ENCODE assay signal across 26 cellular contexts in genomic region chr1:187646536-187647128, GRCh38.
"Had no signal": no experiment of that assay in that cellular context is flagged by ENCODE, and none has a peak within 500 bp of the region (broad histone marks: within the 10 kb centered on the region; RNA-seq: fewer than 3 reads in every experiment).

No MANE protein-coding gene starts in this region.

- H3K4me1 Mint-ChIP-seq: central memory CD8-positive, alpha-beta T cell had no signal

- DNase-seq: activated CD4-positive, alpha-beta T cell treated with anti-CD3 and anti-CD28 coated beads for 4 hours; activated CD4-positive, alpha-beta T cell treated with anti-CD3 and anti-CD28 coated beads, Interleukin-2, amount 50 U/mL, for 4 hours; activated CD4-positive, CD25-positive, alpha-beta regulatory T cell; activated effector memory CD4-positive, alpha-beta T cell treated with Interleukin-2 at 50 U/mL for 16 hours; activated naive CD4-positive, alpha-beta T cell treated with Interleukin-2 at 50 U/mL for 16 hours; anterior cingulate cortex; colonic mucosa; effector CD8-positive, alpha-beta T cell; esophagus squamous epithelium; foreskin melanocyte; left ventricle myocardium inferior; mucosa of descending colon; posterior cingulate gyrus; right cardiac atrium; stimulated activated CD4-positive, alpha-beta T cell treated with anti-CD3 and anti-CD28 coated beads, Interleukin-2, amount 100 ng/mL, for 48 hours; stimulated activated naive CD8-positive, alpha-beta T cell treated with anti-CD3 and anti-CD28 coated beads, Interleukin-15, Interleukin-2, amounts not matched to agents 100 U/mL and 50 U/mL, for 24 hours; testis; transverse colon had no signal

- H3K36me3 ChIP-seq: colonic mucosa, esophagus squamous epithelium, left ventricle myocardium inferior, transverse colon had no signal

- H3K4me1 ChIP-seq: colonic mucosa, left ventricle myocardium inferior, testis, transverse colon had no signal

- ATAC-seq: mucosa of descending colon; natural killer cell treated with Interleukin-12 subunit alpha and Interleukin-12 subunit beta and Interleukin-15 and Interleukin-18, amount 100 ng/mL, for 72 hours; right cardiac atrium; stimulated activated naive CD8-positive, alpha-beta T cell treated with anti-CD3 and anti-CD28 coated beads, Interleukin-15, Interleukin-2, amounts not matched to agents 100 U/mL and 50 U/mL, for 24 hours had no signal

- H3K9me3 ChIP-seq: colonic mucosa, esophagus squamous epithelium, left ventricle myocardium inferior, testis, transverse colon had no signal

- H3K4me3 ChIP-seq: colonic mucosa, esophagus squamous epithelium, left ventricle myocardium inferior, lung, mucosa of descending colon, testis, transverse colon had no signal

- H3K27me3 ChIP-seq: colonic mucosa, esophagus squamous epithelium, testis, transverse colon had no signal

- FAIRE-seq: bronchial epithelial cell, endometrium, islet of Langerhans had no signal

- H3K27ac Mint-ChIP-seq: activated naive CD8-positive, alpha-beta T cell; natural killer cell treated with Interleukin-12 subunit alpha and Interleukin-12 subunit beta and Interleukin-15 and Interleukin-18, amount 100 ng/mL, for 72 hours had no signal

- H3K27me3 Mint-ChIP-seq: activated naive CD8-positive, alpha-beta T cell; central memory CD8-positive, alpha-beta T cell; natural killer cell treated with Interleukin-12 subunit alpha and Interleukin-12 subunit beta and Interleukin-15 and Interleukin-18, amount 100 ng/mL, for 72 hours had no signal

- H3K27ac ChIP-seq: colonic mucosa, epithelial cell of prostate, esophagus squamous epithelium, left ventricle myocardium inferior, testis, transverse colon had no signal

- H3K4me3 Mint-ChIP-seq: activated naive CD8-positive, alpha-beta T cell; central memory CD8-positive, alpha-beta T cell; natural killer cell treated with Interleukin-12 subunit alpha and Interleukin-12 subunit beta and Interleukin-15 and Interleukin-18, amount 100 ng/mL, for 72 hours had no signal

- H3K36me3 Mint-ChIP-seq: activated naive CD8-positive, alpha-beta T cell; natural killer cell treated with Interleukin-12 subunit alpha and Interleukin-12 subunit beta and Interleukin-15 and Interleukin-18, amount 100 ng/mL, for 72 hours had no signal
